Comparison of ENCODE assay signal across 8 cellular contexts in the genomic region with DNA sequence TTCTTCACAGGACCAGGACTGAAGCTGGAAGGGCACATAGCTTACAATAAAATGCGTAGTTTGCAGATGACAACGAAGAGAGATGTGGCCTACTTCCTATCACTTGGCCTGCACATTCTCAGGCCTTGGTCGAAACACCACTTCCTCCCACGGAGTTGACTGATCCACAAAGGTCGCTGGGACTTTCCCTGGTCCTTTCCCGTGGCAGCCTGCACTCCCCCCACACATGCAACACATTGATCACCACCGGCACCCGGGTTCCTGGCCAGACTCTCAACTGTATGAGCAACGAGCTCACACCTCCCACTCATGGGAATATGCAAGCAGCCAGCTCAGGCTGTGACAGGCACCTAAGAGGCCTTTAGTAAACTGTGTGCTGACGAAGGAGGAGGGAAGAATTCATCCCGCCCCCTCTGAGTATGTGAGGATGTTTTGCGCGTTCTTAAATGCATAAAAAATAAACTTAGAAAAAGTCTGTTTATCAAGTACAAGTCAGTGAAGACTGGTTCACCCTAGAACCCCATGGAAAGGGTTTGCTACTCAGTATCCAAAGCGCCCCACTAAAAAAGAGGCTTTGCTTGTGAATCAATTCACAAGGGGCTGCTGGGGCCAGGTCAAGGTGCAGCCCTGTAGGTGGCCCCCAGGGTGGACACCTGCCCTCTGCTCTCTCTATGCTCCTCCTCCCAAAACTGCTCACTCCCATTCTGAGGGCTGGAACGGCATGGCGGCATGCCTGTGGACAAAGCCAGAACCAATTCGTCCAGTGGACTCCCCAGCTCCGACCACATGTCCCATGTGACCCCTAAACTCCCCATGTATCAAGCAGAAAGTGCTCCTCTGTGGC.
A peak's percentile ranks its signal among the peaks of the same experiment; 100 is the strongest.
DNase-seq lines count a peak whose midpoint lies in the region; ATAC-seq and TF ChIP-seq lines count a peak whose summit lies in the region.

No MANE protein-coding gene starts in this region.

- H3K4me3 Mint-ChIP-seq in T-helper 2 cell treated with Interferon-gamma antibody and Interleukin-4, amounts not matched to agents 5 μg/mL and 100 μg/mL, for 36 hours = peak overlapping the region; percentile 72

- peaks cover 18% of the 10 kb centered on the region for H3K9me3 Mint-ChIP-seq in T-helper 2 cell treated with Interferon-gamma antibody and Interleukin-4, amounts not matched to agents 5 μg/mL and 100 μg/mL, for 36 hours

- peak; percentile 93 for ATAC-seq in HG02610 (IDR thresholded peaks at IDR 0.05; ENCODE audit: unreplicated experiment)
- no peak for ATAC-seq in right cardiac atrium
- no peak for ATAC-seq in body of pancreas

- H3K9me3 ChIP-seq in right cardiac atrium (ENCODE audit: control insufficient read depth, low read length) (peaks cover 2% of the 10 kb centered on the region), body of pancreas (no peaks in the 10 kb centered on the region)

- H3K4me1 ChIP-seq in right cardiac atrium (ENCODE audit: control insufficient read depth, insufficient read depth, low read length) = no peaks in the 10 kb centered on the region
- no peaks in the 10 kb centered on the region for H3K4me1 ChIP-seq in body of pancreas

- DNase-seq in GM12864 (ENCODE audit: low read depth) (peak; percentile 79), astrocyte of the hippocampus (ENCODE audit: low read depth, low spot score) (peak; percentile 16), right cardiac atrium (no peak), cardiac septum (ENCODE audit: low spot score) (no peak), body of pancreas (no peak)
- peak; percentile 95 for DNase-seq in T-helper 2 cell treated with Interferon-gamma antibody and Interleukin-4, amounts not matched to agents 5 μg/mL and 100 μg/mL, for 36 hours (ENCODE audit: low spot score)
- peak; percentile 52 to 69 for DNase-seq in stimulated activated CD4-positive, alpha-beta T cell treated with anti-CD3 and anti-CD28 coated beads, Interleukin-1b, Interleukin-23, amount 100 ng/mL, for 4 hours (ENCODE audit: low read depth in 2 of 2)

- H3K27me3 Mint-ChIP-seq in T-helper 2 cell treated with Interferon-gamma antibody and Interleukin-4, amounts not matched to agents 5 μg/mL and 100 μg/mL, for 36 hours (ENCODE audit: low read depth) = no peaks in the 10 kb centered on the region

- H3K4me1 Mint-ChIP-seq in T-helper 2 cell treated with Interferon-gamma antibody and Interleukin-4, amounts not matched to agents 5 μg/mL and 100 μg/mL, for 36 hours (ENCODE audit: low read depth) = peaks cover 28% of the 10 kb centered on the region

- WGBS in right cardiac atrium = 76% methylated on average over 18 of the region's 18 CpGs
- WGBS in body of pancreas, 2 donors = 85 to 88% methylated on average over 18 of the region's 18 CpGs

- H3K27ac ChIP-seq in right cardiac atrium (ENCODE audit: low read length) = no peak overlapping the region
- no peak overlapping the region for H3K27ac ChIP-seq in body of pancreas

- intact Hi-C loops in right cardiac atrium (cut with DNase I) (no loop called here), cardiac septum (cut with DNase I) (no loop called here), body of pancreas (cut with DNase I) (no loop called here)

- H3K4me3 ChIP-seq in GM12864 (ENCODE audit: low read depth, low read length) (no peak overlapping the region), right cardiac atrium (ENCODE audit: low read length) (no peak overlapping the region), body of pancreas (no peak overlapping the region)

- no peak for TF ChIP-seq POLR2A in body of pancreas (IDR thresholded peaks at IDR 0.05)

- TF ChIP-seq CTCF in GM12864 (IDR thresholded peaks at IDR 0.05; ENCODE audit: low read depth, low read length, missing control alignments) = no peak
- no peak for TF ChIP-seq CTCF in body of pancreas (IDR thresholded peaks at IDR 0.05)

- H3K36me3 Mint-ChIP-seq in T-helper 2 cell treated with Interferon-gamma antibody and Interleukin-4, amounts not matched to agents 5 μg/mL and 100 μg/mL, for 36 hours (ENCODE audit: low read depth) = peaks cover 18% of the 10 kb centered on the region

- peak overlapping the region; percentile 93 for H3K27ac Mint-ChIP-seq in T-helper 2 cell treated with Interferon-gamma antibody and Interleukin-4, amounts not matched to agents 5 μg/mL and 100 μg/mL, for 36 hours

- H3K27me3 ChIP-seq in right cardiac atrium (ENCODE audit: control insufficient read depth, insufficient read depth) (no peaks in the 10 kb centered on the region), body of pancreas (no peaks in the 10 kb centered on the region)

- no peaks in the 10 kb centered on the region for H3K36me3 ChIP-seq in body of pancreas (replicated peaks in 1 of 2; ENCODE audit: insufficient read depth in 1 of 2, low read depth in 2 of 2)

Comparison
In these comparisons a context has a peak if more than half of its experiments do, and no peak if none do; other contexts are left out.
1. DNase-seq: peak in GM12864 (single experiment), T-helper 2 cell treated with Interferon-gamma antibody and Interleukin-4, amounts not matched to agents 5 μg/mL and 100 μg/mL, for 36 hours (single experiment), astrocyte of the hippocampus (single experiment) and stimulated activated CD4-positive, alpha-beta T cell treated with anti-CD3 and anti-CD28 coated beads, Interleukin-1b, Interleukin-23, amount 100 ng/mL, for 4 hours (2 of 2); none in right cardiac atrium (0 of 3), cardiac septum (single experiment) and body of pancreas (0 of 4).